Comparison of ENCODE assay signal across 25 cellular contexts in the genomic region with DNA sequence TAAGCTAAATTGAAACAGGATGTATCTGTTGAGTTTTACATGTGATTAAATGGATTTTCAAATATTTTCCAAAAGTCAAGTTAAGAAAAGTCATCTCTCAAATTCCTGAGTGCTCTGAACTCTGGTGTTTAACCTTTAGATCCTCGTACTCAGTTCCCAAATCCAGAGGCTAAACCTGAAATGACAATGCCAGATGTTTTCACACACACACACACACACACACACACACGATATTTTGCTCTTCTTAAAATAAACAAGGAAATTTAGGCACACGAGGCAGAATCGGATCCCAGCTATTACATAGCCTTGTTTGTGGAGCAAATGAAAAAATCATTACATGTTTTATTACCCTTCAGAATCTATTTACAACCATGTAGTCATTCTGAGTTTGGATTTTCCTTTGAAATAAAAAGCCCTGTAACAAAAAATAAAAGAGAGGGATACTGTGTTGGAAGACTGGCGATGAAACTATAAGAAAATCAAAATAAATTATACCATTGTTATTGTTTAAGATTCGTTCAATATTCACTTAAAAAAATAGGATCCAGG. TPM values are rescaled to one million over a fixed set of nuclear protein-coding genes. Genes with fewer than 3 reads are reported as not detected.
DNase-seq lines count a peak whose midpoint lies in the region; ATAC-seq, FAIRE-seq and TF ChIP-seq lines count a peak whose summit lies in the region.
"Had no signal": no experiment of that assay in that cellular context is flagged by ENCODE, and none has a peak within 500 bp of the region (broad histone marks: within the 10 kb centered on the region; RNA-seq: fewer than 3 reads in every experiment).

No MANE protein-coding gene starts in this region.

- no peak overlapping the region for H3K27ac ChIP-seq in PC-3 (ENCODE audit: low read length)
- no peak overlapping the region for H3K27ac ChIP-seq in K562 (ENCODE audit: extremely low read depth, low read depth, low read length)
- H3K27ac ChIP-seq in vagina: peak overlapping the region; percentile 27
- H3K27ac ChIP-seq: KMS-11 had no signal

- H3K4me3 ChIP-seq in PC-3 (ENCODE audit: low read length) (no peak overlapping the region), K562 (no peak overlapping the region), fibroblast of villous mesenchyme (ENCODE audit: low read depth, low read length) (no peak overlapping the region), vagina (no peak overlapping the region)
- H3K4me3 ChIP-seq: GM23338 had no signal

- H4K20me1 ChIP-seq in PC-3 (ENCODE audit: low read length) (no peaks in the 10 kb centered on the region), K562 (replicated peaks; ENCODE audit: control insufficient read depth, insufficient read depth, low read length) (no peaks in the 10 kb centered on the region)

- BruUV-seq in PC-3 (replicated peaks; lab: Mats Ljungman, UMichigan) (no TSS peak), K562 (replicated peaks; lab: Mats Ljungman, UMichigan) (no TSS peak)

- H3K9me3 ChIP-seq in PC-3 (ENCODE audit: low read length) (no peaks in the 10 kb centered on the region), K562 (replicated peaks; ENCODE audit: control insufficient read depth, insufficient read depth, low read depth, low read length) (no peaks in the 10 kb centered on the region), vagina (no peaks in the 10 kb centered on the region)

- WGBS in K562 (ENCODE audit: insufficient coverage, low coverage, missing lambda C conversion rate): under 1% methylated on average over 6 of the region's 6 CpGs

- TF ChIP-seq CTCF in PC-3 (conservative IDR thresholded peaks at IDR 0.05; ENCODE audit: low read depth, low read length): no peak
- TF ChIP-seq CTCF in K562 (IDR thresholded peaks at IDR 0.05 in 2 of 3, conservative IDR thresholded peaks at IDR 0.05 in 1 of 3; ENCODE audit: insufficient read depth in 2 of 3, low read depth in 1 of 3, low read length in 3 of 3): no peak
- no peak for TF ChIP-seq CTCF in fibroblast of villous mesenchyme (IDR thresholded peaks at IDR 0.05; ENCODE audit: insufficient read depth, low read depth, low read length)
- no peak for TF ChIP-seq CTCF in vagina (IDR thresholded peaks at IDR 0.05)

- H3K79me2 ChIP-seq in PC-3 (ENCODE audit: low read length): no peaks in the 10 kb centered on the region
- H3K79me2 ChIP-seq in K562 (ENCODE audit: control insufficient read depth, insufficient read depth, low read length): no peaks in the 10 kb centered on the region

- H2AFZ ChIP-seq in PC-3 (ENCODE audit: low read length) (no peak overlapping the region), K562 (ENCODE audit: low read depth, low read length) (no peak overlapping the region)

- CTCF ChIA-PET in PC-3 (lab: Charles Lee) (no interaction called here), K562 (lab: Yijun Ruan, JAX; ENCODE audit: low intra/inter-chr PET ratio) (no interaction called here)

- ATAC-seq in PC-3 (peak; percentile 53), K562 (no peak)
- ATAC-seq: GM23338 had no signal

- H3K4me1 ChIP-seq in PC-3 (ENCODE audit: insufficient read depth, low read length): peaks cover 10% of the 10 kb centered on the region; the same call in 1 of the 2 replicates
- no peaks in the 10 kb centered on the region for H3K4me1 ChIP-seq in K562 (replicated peaks in 1 of 2; ENCODE audit: control insufficient read depth in 2 of 2, insufficient read depth in 2 of 2, low read length in 2 of 2)
- peaks cover 7% of the 10 kb centered on the region for H3K4me1 ChIP-seq in vagina

- H3F3A ChIP-seq in PC-3 (ENCODE audit: low read length, unreplicated experiment): no peaks in the 10 kb centered on the region

- FAIRE-seq in K562 (lab: Jason Lieb, UNC): peak; percentile 32

- TF ChIP-seq RAD21 in K562 (CRISPR knock-in tag; conservative IDR thresholded peaks at IDR 0.05 in 1 of 2, IDR thresholded peaks at IDR 0.05 in 1 of 2): no peak

- POLR2A ChIA-PET in PC-3 (lab: Charles Lee; ENCODE audit: unreplicated experiment): no interaction called here
- POLR2A ChIA-PET in K562 (lab: Yijun Ruan, JAX): interaction anchor here (1.2 kb wide), 1 partner anchor 134 kb away, joined by 4 read pairs; no protein-coding TSS in a partner anchor

- DNase-seq in PC-3 (no peak), K562 (ENCODE audit: extremely low read depth in 1 of 4, low spot score in 3 of 4) (no peak), fibroblast of villous mesenchyme (ENCODE audit: low read depth) (peak; percentile 52), vagina (ENCODE audit: extremely low spot score in 2 of 2) (no peak), GM19238 (ENCODE audit: insufficient read length, low spot score) (no peak), OCI-M1 (lab: John Stamatoyannopoulos, UW) (no peak), NCI-H2196 (lab: John Stamatoyannopoulos, UW; ENCODE audit: unreplicated experiment) (no peak)
- DNase-seq: C1 segment of cervical spinal cord; CD4-positive, alpha-beta memory T cell; COR-L47; DMS53; H9; HFFc6; IMR-90; NCI-H1092; NCI-H1436; NCI-H187; NCI-H2081 treated with DMSO at 0.1 percent for 48 hours; NCI-H2171; NCI-H524 treated with DMSO at 0.1 percent for 48 hours; NCI-H774; RPMI8226; SHP77 had no signal

- 0 out of 2 replicates have a peak overlapping the region, but pooled peaks have one; percentile 4 for H3K4me2 ChIP-seq in PC-3 (ENCODE audit: low read length)
- H3K4me2 ChIP-seq in K562 (ENCODE audit: insufficient read depth, low read length): no peak overlapping the region
- H3K4me2 ChIP-seq: GM23338, KMS-11 had no signal

- no peak overlapping the region for H3K9ac ChIP-seq in PC-3 (ENCODE audit: low read length)
- no peak overlapping the region for H3K9ac ChIP-seq in K562 (ENCODE audit: insufficient read depth in 1 of 2, low read depth in 2 of 2, low read length in 2 of 2)
- H3K9ac ChIP-seq: KMS-11 had no signal

- H3K36me3 ChIP-seq in PC-3 (ENCODE audit: low read depth, low read length) (no peaks in the 10 kb centered on the region), K562 (ENCODE audit: control insufficient read depth, insufficient read depth, low read length) (no peaks in the 10 kb centered on the region), vagina (no peaks in the 10 kb centered on the region)

- intact Hi-C loops in PC-3 (cut with micrococcal nuclease) (no loop called here), K562 (cut with micrococcal nuclease) (no loop called here), vagina (cut with DNase I) (no loop called here)

- no peaks in the 10 kb centered on the region for H3K9me1 ChIP-seq in K562 (ENCODE audit: control insufficient read depth, insufficient read depth, low read length)

- TF ChIP-seq POLR2A in K562 (conservative IDR thresholded peaks at IDR 0.05) (no peak), vagina (IDR thresholded peaks at IDR 0.05) (no peak)

- H3K9me2 ChIP-seq in PC-3 (replicated peaks; ENCODE audit: low read length): no peaks in the 10 kb centered on the region

- H3K27me3 ChIP-seq in PC-3 (ENCODE audit: low read length) (no peaks in the 10 kb centered on the region), K562 (ENCODE audit: control insufficient read depth in 2 of 2, insufficient read depth in 2 of 2, low read length in 2 of 2) (peaks cover 28 to 31% of the 10 kb centered on the region in 2 experiments), vagina (no peaks in the 10 kb centered on the region)

- in situ Hi-C loops in K562 (cut with MboI): no loop called here

- TF ChIP-seq EP300 in K562 (IDR thresholded peaks at IDR 0.05; ENCODE audit: low read length): no peak

TF ChIP-seq in K562, 482 proteins besides CTCF, POLR2A, EP300 and RAD21 (continues in another document):
- TF ChIP-seq EZH2 (IDR thresholded peaks at IDR 0.05; ENCODE audit: borderline replicate concordance, low read depth, low read length): no peak
- no peak for TF ChIP-seq HEY1 (CRISPR knock-in tag; IDR thresholded peaks at IDR 0.05; ENCODE audit: borderline replicate concordance)
- TF ChIP-seq, protein P1, sequence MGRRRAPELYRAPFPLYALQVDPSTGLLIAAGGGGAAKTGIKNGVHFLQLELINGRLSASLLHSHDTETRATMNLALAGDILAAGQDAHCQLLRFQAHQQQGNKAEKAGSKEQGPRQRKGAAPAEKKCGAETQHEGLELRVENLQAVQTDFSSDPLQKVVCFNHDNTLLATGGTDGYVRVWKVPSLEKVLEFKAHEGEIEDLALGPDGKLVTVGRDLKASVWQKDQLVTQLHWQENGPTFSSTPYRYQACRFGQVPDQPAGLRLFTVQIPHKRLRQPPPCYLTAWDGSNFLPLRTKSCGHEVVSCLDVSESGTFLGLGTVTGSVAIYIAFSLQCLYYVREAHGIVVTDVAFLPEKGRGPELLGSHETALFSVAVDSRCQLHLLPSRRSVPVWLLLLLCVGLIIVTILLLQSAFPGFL (CRISPR knock-in tag; IDR thresholded peaks at IDR 0.05): no peak
- no peak for TF ChIP-seq HLTF (IDR thresholded peaks at IDR 0.05)
- no peak for TF ChIP-seq ZKSCAN1 (IDR thresholded peaks at IDR 0.05; ENCODE audit: low read depth, low read length)

RNA-seq across cellular contexts. Expression of gene UBE2E1, which starts 20.6 kb away (rescaled TPM):
- 90.1 and 117 TPM in 2 replicates for total RNA-seq in PC-3 (2014; rRNA removed)
- total RNA-seq in K562 (2011; cell fraction: chromatin; rRNA removed; ENCODE audit: low replicate concordance): 59.3 and 94.2 TPM in 2 replicates
- 39.5 and 49.5 TPM in 2 replicates for total RNA-seq in K562 (2011; cell fraction: nucleolus; rRNA removed)
- 66.1 and 98.5 TPM in 2 replicates for total RNA-seq in K562 (2011; cell fraction: nucleoplasm; rRNA removed)
- 55.5 and 74.2 TPM in 2 replicates for total RNA-seq in K562 (2014; rRNA removed)
- 214 and 237 TPM in 2 replicates for total RNA-seq in K562 (2014; rRNA removed; fragmentation: Illumina TruSeq; extraction: Trizol)
- 171 and 177 TPM in 2 replicates for total RNA-seq in K562 (2015; rRNA removed; fragmentation: Illumina TruSeq; extraction: Trizol)
- 127 and 131 TPM in 2 replicates for total RNA-seq in K562 (2021)
- polyA plus RNA-seq in K562 (2011; rRNA removed): 227 and 294 TPM in 2 replicates
- polyA plus RNA-seq in K562 (2011; cell fraction: cytosol; rRNA removed): 68.6 and 143 TPM in 2 replicates
- 73.0 and 113 TPM in 2 replicates for polyA plus RNA-seq in K562 (2011; cell fraction: nucleus; rRNA removed)
- 185 and 202 TPM in 2 replicates for polyA plus RNA-seq in K562 (2012)
- 217 and 240 TPM in 2 replicates for polyA plus RNA-seq in K562 (2014; fragmentation: Illumina TruSeq; extraction: Trizol)
- polyA plus RNA-seq in K562 (2014; fragmentation: Nextera tagmentation; extraction: Ambion mirVana): 10 to 100 TPM; 54.4 to 63.8 TPM
- polyA plus RNA-seq in K562 (2014; rRNA removed): 162 and 165 TPM in 2 replicates
- 91.1 and 111 TPM in 2 replicates for polyA minus RNA-seq in K562 (2011; rRNA and poly(A)+ RNA removed)
- polyA minus RNA-seq in K562 (2011; cell fraction: cytosol; rRNA and poly(A)+ RNA removed): 54.7 and 66.0 TPM in 2 replicates
- 41.9 and 97.3 TPM in 2 replicates for polyA minus RNA-seq in K562 (2011; cell fraction: nucleus; rRNA and poly(A)+ RNA removed)
- total RNA-seq in fibroblast of villous mesenchyme: 62.2 and 69.5 TPM in 2 replicates
- 124 TPM for total RNA-seq in vagina
